8 cellular contexts compared by ENCODE assay signal in the genomic region with DNA sequence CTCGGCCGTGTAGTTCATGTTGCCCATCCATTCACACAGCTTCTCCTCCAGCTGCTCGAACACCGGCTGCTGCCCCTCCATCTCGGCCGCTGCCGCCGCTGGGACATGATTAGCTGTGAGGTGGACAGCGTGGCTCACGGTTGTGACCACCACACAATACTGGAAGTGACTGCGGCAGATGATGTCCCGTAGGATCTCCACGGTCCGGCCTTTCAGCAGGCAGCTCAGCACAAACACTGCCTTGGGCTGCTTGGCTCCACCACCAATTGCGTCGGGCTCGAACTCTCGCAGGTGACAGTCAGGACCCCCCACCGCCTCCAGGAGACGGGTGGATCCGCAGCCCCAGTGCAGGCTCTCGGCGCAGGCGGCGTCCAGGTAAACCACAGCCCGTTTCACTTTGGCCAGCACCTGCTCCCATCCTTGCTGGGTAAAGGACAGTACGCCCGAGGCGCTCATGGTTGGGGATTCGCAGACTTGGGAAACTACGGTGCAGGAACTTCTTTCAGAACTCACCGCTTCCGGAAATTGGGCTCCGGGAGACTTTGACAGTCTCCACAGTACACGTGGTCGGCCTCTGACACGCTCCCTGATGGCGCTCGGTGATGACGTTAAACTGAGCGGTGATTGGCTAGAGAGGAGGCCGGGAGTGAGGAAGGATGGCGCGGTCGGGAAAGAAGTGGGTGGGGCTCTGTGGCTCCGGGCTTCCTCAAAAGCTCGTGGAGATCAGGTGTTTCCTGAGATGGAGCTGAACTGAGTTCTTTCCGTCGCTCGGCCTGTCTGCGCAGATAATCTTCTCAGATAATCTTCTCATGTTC.
DNase-seq lines count a peak whose midpoint lies in the region; ATAC-seq and TF ChIP-seq lines count a peak whose summit lies in the region.

TSS of gene SCFD2 (minus strand) at position 576 of the 815 bp plus-strand sequence.

- ATAC-seq in GM19035 (IDR thresholded peaks at IDR 0.05; ENCODE audit: unreplicated experiment) (peak; percentile 95), HG03354 (IDR thresholded peaks at IDR 0.05; ENCODE audit: poor library complexity, severe bottlenecking, unreplicated experiment) (peak; percentile 98)
- ATAC-seq in activated CD4-positive, CD25-positive, alpha-beta regulatory T cell treated with anti-CD3 and anti-CD28 coated beads, Interleukin-2, amount 50 U/mL, for 24 hours: peak; percentile 98 to 99

- peak; percentile 90 for DNase-seq in AG09319 (ENCODE audit: extremely low read depth, low read depth)
- DNase-seq in NCI-H446 treated with DMSO at 0.1 percent for 48 hours (lab: John Stamatoyannopoulos, UW): peak; percentile 89
- DNase-seq in cerebellar nuclear complex (lab: John Stamatoyannopoulos, UW): peak; percentile 29 to 92
- DNase-seq in islet precursor cell: peak; percentile 98
- DNase-seq in stimulated activated CD4-positive, alpha-beta T cell treated with anti-CD3 and anti-CD28 coated beads, Interleukin-12 subunit alpha, Interleukin-12 subunit beta, amount 100 ng/mL, for 48 hours (ENCODE audit: low read depth in 2 of 3, low spot score in 1 of 3): peak; percentile 95 to 98 (median 95)

- TF ChIP-seq CTCF in AG09319 (IDR thresholded peaks at IDR 0.05; ENCODE audit: low read depth, low read length): no peak

Comparison
In these comparisons a context has a peak if more than half of its experiments do, and no peak if none do; other contexts are left out.
1. Peak in every context shown above with its lines: DNase-seq and ATAC-seq.